ENCODE assay signal across 19 cellular contexts in genomic region chr1:56496158-56496557, GRCh38.
"Had no signal": no experiment of that assay in that cellular context is flagged by ENCODE, and none has a peak within 500 bp of the region (broad histone marks: within the 10 kb centered on the region; RNA-seq: fewer than 3 reads in every experiment).

No MANE protein-coding gene starts in this region.

- H3K27ac ChIP-seq: epithelial cell of prostate had no signal

- H3K27me3 Mint-ChIP-seq: activated CD4-positive, alpha-beta memory T cell treated with anti-CD3 and anti-CD28 coated beads, Interleukin-2, amount 10 ng/mL, durations not matched to agents 7 days and 5 days; activated CD8-positive, alpha-beta memory T cell treated with anti-CD3 and anti-CD28 coated beads, Interleukin-2, amount 10 ng/mL, durations not matched to agents 7 days and 5 days; progenitor cell of endocrine pancreas had no signal

- H3K36me3 Mint-ChIP-seq: activated CD8-positive, alpha-beta memory T cell treated with anti-CD3 and anti-CD28 coated beads, Interleukin-2, amount 10 ng/mL, durations not matched to agents 7 days and 5 days; activated naive CD8-positive, alpha-beta T cell treated with anti-CD3 and anti-CD28 coated beads for 36 hours had no signal

- ATAC-seq: activated CD8-positive, alpha-beta memory T cell treated with anti-CD3 and anti-CD28 coated beads, Interleukin-2, amount 10 ng/mL, durations not matched to agents 7 days and 5 days; effector memory CD8-positive, alpha-beta T cell had no signal

- H3K9me3 ChIP-seq: SK-N-SH had no signal

- FAIRE-seq: TTC549 had no signal

- H3K4me3 Mint-ChIP-seq: activated CD4-positive, alpha-beta memory T cell treated with anti-CD3 and anti-CD28 coated beads, Interleukin-2, amount 10 ng/mL, durations not matched to agents 7 days and 5 days; activated CD8-positive, alpha-beta memory T cell treated with anti-CD3 and anti-CD28 coated beads, Interleukin-2, amount 10 ng/mL, durations not matched to agents 7 days and 5 days; activated naive CD8-positive, alpha-beta T cell treated with anti-CD3 and anti-CD28 coated beads for 36 hours; effector memory CD8-positive, alpha-beta T cell; stimulated activated naive CD8-positive, alpha-beta T cell treated with anti-CD3 and anti-CD28 coated beads, Interleukin-15, Interleukin-2, amounts not matched to agents 100 ng/mL and 50 ng/mL, for 24 hours; T-helper 2 cell treated with Interferon-gamma antibody and Interleukin-4, amounts not matched to agents 5 μg/mL and 100 μg/mL, for 36 hours had no signal

- H3K4me2 ChIP-seq: SK-N-SH had no signal

- H3K9me3 Mint-ChIP-seq: activated naive CD8-positive, alpha-beta T cell treated with anti-CD3 and anti-CD28 coated beads for 36 hours; T-helper 2 cell treated with Interferon-gamma antibody and Interleukin-4, amounts not matched to agents 5 μg/mL and 100 μg/mL, for 36 hours had no signal

- H3K27ac Mint-ChIP-seq: activated CD4-positive, alpha-beta memory T cell treated with anti-CD3 and anti-CD28 coated beads, Interleukin-2, amount 10 ng/mL, durations not matched to agents 7 days and 5 days; activated CD8-positive, alpha-beta memory T cell treated with anti-CD3 and anti-CD28 coated beads, Interleukin-2, amount 10 ng/mL, durations not matched to agents 7 days and 5 days; activated naive CD8-positive, alpha-beta T cell treated with anti-CD3 and anti-CD28 coated beads for 36 hours; effector memory CD8-positive, alpha-beta T cell; progenitor cell of endocrine pancreas; stimulated activated naive CD8-positive, alpha-beta T cell treated with anti-CD3 and anti-CD28 coated beads, Interleukin-15, Interleukin-2, amounts not matched to agents 100 ng/mL and 50 ng/mL, for 24 hours; T-helper 2 cell treated with Interferon-gamma antibody and Interleukin-4, amounts not matched to agents 5 μg/mL and 100 μg/mL, for 36 hours had no signal

- H3K4me1 Mint-ChIP-seq: activated CD4-positive, alpha-beta memory T cell treated with anti-CD3 and anti-CD28 coated beads, Interleukin-2, amount 10 ng/mL, durations not matched to agents 7 days and 5 days; activated CD8-positive, alpha-beta memory T cell treated with anti-CD3 and anti-CD28 coated beads, Interleukin-2, amount 10 ng/mL, durations not matched to agents 7 days and 5 days; activated naive CD8-positive, alpha-beta T cell treated with anti-CD3 and anti-CD28 coated beads for 36 hours had no signal

- H3K9ac ChIP-seq: SK-N-SH had no signal

- DNase-seq: activated CD4-positive, alpha-beta memory T cell treated with anti-CD3 and anti-CD28 coated beads, Interleukin-2, amount 10 ng/mL, durations not matched to agents 7 days and 5 days; activated CD4-positive, alpha-beta T cell treated with anti-CD3 and anti-CD28 coated beads for 48 hours; activated CD4-positive, CD25-positive, alpha-beta regulatory T cell; activated CD8-positive, alpha-beta memory T cell treated with anti-CD3 and anti-CD28 coated beads, Interleukin-2, amount 10 ng/mL, durations not matched to agents 7 days and 5 days; activated naive CD4-positive, alpha-beta T cell; activated naive CD8-positive, alpha-beta T cell treated with anti-CD3 and anti-CD28 coated beads for 36 hours; amniotic stem cell; dermis blood vessel endothelial cell; effector memory CD8-positive, alpha-beta T cell; foreskin melanocyte; head of caudate nucleus; midbrain; SK-N-SH; stimulated activated CD4-positive, alpha-beta T cell treated with anti-CD3 and anti-CD28 coated beads, Interleukin-2, amount 100 ng/mL, for 48 hours had no signal
